1 cellular context compared by ENCODE assay signal in the genomic region with DNA sequence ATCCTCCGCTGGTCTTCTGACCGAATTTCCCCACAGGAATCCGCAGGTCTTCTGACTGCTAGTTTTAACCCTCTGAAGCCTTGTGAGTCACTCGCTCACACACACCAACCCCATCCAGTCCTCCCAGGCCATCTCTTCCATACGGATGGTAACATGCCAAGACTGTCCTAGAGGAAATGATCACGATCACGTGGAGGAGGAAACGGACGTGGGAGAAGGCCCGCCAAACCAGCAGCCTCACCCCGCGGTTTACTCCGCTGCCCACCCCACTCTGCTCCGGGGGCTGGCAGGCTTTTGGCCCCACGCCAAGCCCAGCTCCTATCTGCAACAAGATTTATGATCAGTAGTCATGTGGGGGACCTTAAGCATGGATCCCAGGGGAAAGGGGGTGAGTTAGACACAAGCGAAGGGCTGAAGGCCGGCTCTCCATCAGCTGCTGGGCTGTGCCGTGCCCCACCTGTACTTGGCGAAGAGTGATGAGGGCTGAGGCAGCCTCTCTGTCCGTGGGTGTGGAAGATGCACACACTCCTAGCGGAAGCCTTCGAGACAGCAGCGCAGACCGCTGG.
TF ChIP-seq lines count a peak whose summit lies in the region.

No MANE protein-coding gene starts in this region.

TF ChIP-seq in neural cell, 6 proteins besides CTCF, POLR2A, EP300 and RAD21 (continued from another document):
- no peak for TF ChIP-seq TAF1 (IDR thresholded peaks at IDR 0.05; ENCODE audit: low read depth)
- no peak for TF ChIP-seq MXI1 (conservative IDR thresholded peaks at IDR 0.05; ENCODE audit: poor library complexity, severe bottlenecking)
- TF ChIP-seq POLR2AphosphoS5 (IDR thresholded peaks at IDR 0.05) = no peak
- no peak for TF ChIP-seq SMC3 (conservative IDR thresholded peaks at IDR 0.05; ENCODE audit: poor library complexity)
